In genomic region chr5:82517544-82517943, GRCh38 we compare ENCODE assay signal across 26 cellular contexts.
A peak's percentile ranks its signal among the peaks of the same experiment; 100 is the strongest.
DNase-seq lines count a peak whose midpoint lies in the region; ATAC-seq, FAIRE-seq and TF ChIP-seq lines count a peak whose summit lies in the region.
"Had no signal": no experiment of that assay in that cellular context is flagged by ENCODE, and none has a peak within 500 bp of the region (broad histone marks: within the 10 kb centered on the region; RNA-seq: fewer than 3 reads in every experiment).

No MANE protein-coding gene starts in this region.

- peak; percentile 32 for FAIRE-seq in D721Med (lab: Jason Lieb, UNC)
- FAIRE-seq: A549, GM12878, GM12892, GM18507, GM19239 had no signal

- H3K9me3 ChIP-seq in liver (ENCODE audit: control insufficient read depth in 4 of 4, low read length in 3 of 4) = no peaks in the 10 kb centered on the region
- H3K9me3 ChIP-seq: A549; BLaER1 treated with 17β-estradiol and CSF1 and Interleukin-3, amounts not matched to agents 10 nM and 100 nM; Caco-2 had no signal

- H3K27ac ChIP-seq in liver (ENCODE audit: low read depth in 1 of 2, low read length in 2 of 2) = no peak overlapping the region
- H3K27ac ChIP-seq: 22Rv1; A549; BLaER1 treated with 17β-estradiol and CSF1 and Interleukin-3, amounts not matched to agents 10 nM and 100 nM; C4-2B had no signal

- H3K9ac ChIP-seq in liver (ENCODE audit: low read depth in 1 of 2, low read length in 2 of 2) = no peak overlapping the region
- H3K9ac ChIP-seq: BLaER1 treated with 17β-estradiol and CSF1 and Interleukin-3, amounts not matched to agents 10 nM and 100 nM had no signal

- ATAC-seq in left lobe of liver (peak; percentile 62), GM18858 (IDR thresholded peaks at IDR 0.05; ENCODE audit: unreplicated experiment) (no peak), HG03432 (IDR thresholded peaks at IDR 0.05; ENCODE audit: unreplicated experiment) (no peak), GM21723 (IDR thresholded peaks at IDR 0.05; ENCODE audit: unreplicated experiment) (no peak)
- ATAC-seq: A549; CD8-positive, alpha-beta T cell; GM12878 had no signal

- peaks cover 0 to 3% (median 0%) of the 10 kb centered on the region in 4 donors for H3K4me1 ChIP-seq in liver (ENCODE audit: control insufficient read depth in 4 of 4, insufficient read depth in 4 of 4, low read length in 3 of 4)
- H3K4me1 ChIP-seq: A549; BLaER1 treated with 17β-estradiol and CSF1 and Interleukin-3, amounts not matched to agents 10 nM and 100 nM; Caco-2 had no signal

- 54% methylated on average over 4 of the region's 4 CpGs for WGBS in liver

- TF ChIP-seq CTCF in D721Med (IDR thresholded peaks at IDR 0.05; ENCODE audit: insufficient read depth, missing control alignments) = no peak
- no peak for TF ChIP-seq CTCF in liver (IDR thresholded peaks at IDR 0.05; ENCODE audit: low read depth, low read length, missing input control)

- no peaks in the 10 kb centered on the region for H3K36me3 ChIP-seq in liver (ENCODE audit: control insufficient read depth in 4 of 4, insufficient read depth in 3 of 4, low read depth in 1 of 4, low read length in 3 of 4)
- H3K36me3 ChIP-seq: BLaER1 treated with 17β-estradiol and CSF1 and Interleukin-3, amounts not matched to agents 10 nM and 100 nM had no signal

- no peaks in the 10 kb centered on the region for H3K27me3 ChIP-seq in liver (ENCODE audit: control insufficient read depth in 4 of 4, insufficient read depth in 4 of 4, low read length in 3 of 4)
- H3K27me3 ChIP-seq: BLaER1 treated with 17β-estradiol and CSF1 and Interleukin-3, amounts not matched to agents 10 nM and 100 nM had no signal

- no peak for DNase-seq in D721Med (ENCODE audit: insufficient read length, low spot score)
- DNase-seq in left lobe of liver (ENCODE audit: low spot score) = no peak
- DNase-seq: AML-193; Caco-2; Calu3; CD4-positive, alpha-beta T cell; CD8-positive, alpha-beta T cell; DMS 273 treated with DMSO at 0.1 percent for 48 hours; DMS153; DMS53; DMS79; DND-41; EL; GDM1 had no signal

- TF ChIP-seq RAD21 in liver (IDR thresholded peaks at IDR 0.05) = no peak

- H3K4me3 ChIP-seq in liver (ENCODE audit: low read depth in 1 of 3, low read length in 3 of 3) = no peak overlapping the region
- H3K4me3 ChIP-seq: A549; BLaER1 treated with 17β-estradiol and CSF1 and Interleukin-3, amounts not matched to agents 10 nM and 100 nM; GM12878 had no signal

TF ChIP-seq in liver, 16 proteins besides CTCF, POLR2A, EP300 and RAD21:
- no peak for TF ChIP-seq REST (IDR thresholded peaks at IDR 0.05)
- TF ChIP-seq ZBTB33 (IDR thresholded peaks at IDR 0.05) = no peak
- no peak for TF ChIP-seq ATF3 (IDR thresholded peaks at IDR 0.05)
- peak; percentile 36 to 46 for TF ChIP-seq HNF4A (conservative IDR thresholded peaks at IDR 0.05)
